Comparison of ENCODE assay signal across 33 cellular contexts in the genomic region with DNA sequence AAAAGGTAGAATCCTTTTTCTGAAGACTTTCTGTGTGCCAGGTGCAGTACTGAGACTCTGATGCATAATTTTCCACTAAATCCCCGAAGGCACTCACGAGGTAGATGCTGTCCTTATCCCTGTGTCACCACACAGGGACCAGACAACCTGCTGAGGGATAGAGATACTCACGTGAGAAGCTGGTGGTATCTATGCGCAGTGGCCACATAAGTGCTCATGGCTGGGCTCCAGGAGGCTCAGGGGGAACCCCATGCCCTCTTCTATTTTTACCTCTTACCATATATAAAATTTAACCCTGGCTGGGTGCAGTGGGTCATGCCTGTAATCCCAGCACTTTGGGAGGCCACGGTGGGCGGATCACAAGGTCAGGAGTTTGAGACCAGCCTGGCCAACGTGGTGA.
"Had no signal": no experiment of that assay in that cellular context is flagged by ENCODE, and none has a peak within 500 bp of the region (broad histone marks: within the 10 kb centered on the region; RNA-seq: fewer than 3 reads in every experiment).

No MANE protein-coding gene starts in this region.

- H3K4me3 ChIP-seq: Peyer's patch, SJCRH30, SK-N-MC had no signal

- H3K9me3 Mint-ChIP-seq: activated CD4-positive, alpha-beta memory T cell treated with anti-CD3 and anti-CD28 coated beads, Interleukin-2, amount 10 ng/mL, durations not matched to agents 7 days and 5 days; activated naive CD4-positive, alpha-beta T cell treated with anti-CD3 and anti-CD28 coated beads, Interleukin-2, amount 50 U/mL, for 24 hours; activated T-cell treated with anti-CD3 and anti-CD28 coated beads, Interleukin-2, amount 50 U/mL, for 24 hours; activated T-helper 2 cell treated with anti-CD3 and anti-CD28 coated beads, Interferon-gamma antibody, Interleukin-2, Interleukin-4, amounts not matched to agents 10 μg/mL and 5 μg/mL and 100 μg/mL, durations not matched to agents 14 hours and 24 hours and 36 hours; central memory CD8-positive, alpha-beta T cell had no signal

- H3K27me3 ChIP-seq: brain microvascular endothelial cell, Peyer's patch, SJCRH30 had no signal

- H3K36me3 Mint-ChIP-seq: activated naive CD4-positive, alpha-beta T cell treated with anti-CD3 and anti-CD28 coated beads, Interleukin-2, amount 50 U/mL, for 24 hours had no signal

- H3K27me3 Mint-ChIP-seq: activated CD4-positive, alpha-beta memory T cell treated with anti-CD3 and anti-CD28 coated beads, Interleukin-2, amount 10 ng/mL, durations not matched to agents 7 days and 5 days; activated naive CD4-positive, alpha-beta T cell treated with anti-CD3 and anti-CD28 coated beads, Interleukin-2, amount 50 U/mL, for 24 hours; activated T-cell treated with anti-CD3 and anti-CD28 coated beads, Interleukin-2, amount 50 U/mL, for 24 hours; central memory CD8-positive, alpha-beta T cell had no signal

- H3K4me3 Mint-ChIP-seq: activated CD4-positive, alpha-beta memory T cell treated with anti-CD3 and anti-CD28 coated beads, Interleukin-2, amount 10 ng/mL, durations not matched to agents 7 days and 5 days; activated naive CD4-positive, alpha-beta T cell treated with anti-CD3 and anti-CD28 coated beads, Interleukin-2, amount 50 U/mL, for 24 hours; activated T-cell treated with anti-CD3 and anti-CD28 coated beads, Interleukin-2, amount 50 U/mL, for 24 hours; central memory CD8-positive, alpha-beta T cell had no signal

- H3K27ac Mint-ChIP-seq: activated CD4-positive, alpha-beta memory T cell treated with anti-CD3 and anti-CD28 coated beads, Interleukin-2, amount 10 ng/mL, durations not matched to agents 7 days and 5 days; activated naive CD4-positive, alpha-beta T cell treated with anti-CD3 and anti-CD28 coated beads, Interleukin-2, amount 50 U/mL, for 24 hours; activated T-cell treated with anti-CD3 and anti-CD28 coated beads, Interleukin-2, amount 50 U/mL, for 24 hours; activated T-helper 2 cell treated with anti-CD3 and anti-CD28 coated beads, Interferon-gamma antibody, Interleukin-2, Interleukin-4, amounts not matched to agents 10 μg/mL and 5 μg/mL and 100 μg/mL, durations not matched to agents 14 hours and 24 hours and 36 hours had no signal

- H3K36me3 ChIP-seq: brain microvascular endothelial cell, Peyer's patch, SJCRH30, WERI-Rb-1 had no signal

- H3K4me1 ChIP-seq: Peyer's patch had no signal

- DNase-seq: activated CD4-positive, alpha-beta memory T cell treated with anti-CD3 and anti-CD28 coated beads, Interleukin-2, amount 10 ng/mL, durations not matched to agents 7 days and 5 days; activated CD4-positive, alpha-beta T cell treated with anti-CD3 and anti-CD28 coated beads for 1 hour; activated CD4-positive, alpha-beta T cell treated with anti-CD3 and anti-CD28 coated beads for 48 hours; activated CD4-positive, CD25-positive, alpha-beta regulatory T cell; activated CD8-positive, alpha-beta memory T cell treated with anti-CD3 and anti-CD28 coated beads for 24 hours; activated gamma-delta T cell; activated naive CD4-positive, alpha-beta T cell treated with Interleukin-2 at 50 U/mL for 16 hours; activated T-cell treated with anti-CD3 and anti-CD28 coated beads, Interleukin-2, amount 50 U/mL, for 24 hours; amniotic stem cell; brain microvascular endothelial cell; MM.1S; MV-4-11; NCI-H1092; NCI-H1436 treated with DMSO at 0.1 percent for 48 hours; NCI-H187; NCI-H2029 treated with DMSO at 0.1 percent for 48 hours; NCI-H2107; NCI-H2171; NCI-H510A; NCI-H526; NCI-H748 treated with DMSO at 0.1 percent for 48 hours; NK-92 treated with Interleukin-12 subunit alpha and Interleukin-12 subunit beta, amount 100 ng/mL, for 24 hours; PC-3; Peyer's patch; RPMI8226; SJCRH30; T1000; WERI-Rb-1 had no signal

- H3K9me3 ChIP-seq: Peyer's patch had no signal

- ATAC-seq: PC-3 had no signal

- H3K4me1 Mint-ChIP-seq: activated CD4-positive, alpha-beta memory T cell treated with anti-CD3 and anti-CD28 coated beads, Interleukin-2, amount 10 ng/mL, durations not matched to agents 7 days and 5 days; activated naive CD4-positive, alpha-beta T cell treated with anti-CD3 and anti-CD28 coated beads, Interleukin-2, amount 50 U/mL, for 24 hours; central memory CD8-positive, alpha-beta T cell had no signal

- H3K27ac ChIP-seq: brain microvascular endothelial cell, KMS-11, Peyer's patch, SJCRH30, SK-N-MC, WERI-Rb-1 had no signal
